1 cellular context compared by ENCODE assay signal in genomic region chr12:53219116-53219955, GRCh38.
TF ChIP-seq lines count a peak whose summit lies in the region.

No MANE protein-coding gene starts in this region.

TF ChIP-seq in K562, 482 proteins besides CTCF, POLR2A, EP300 and RAD21 (continued from another document and continues in another):
- peak; percentile 68; the same call in 1 of the 2 replicates for TF ChIP-seq AFF4 (CRISPR knock-in tag; IDR thresholded peaks at IDR 0.05)
- TF ChIP-seq SMARCA4 (IDR thresholded peaks at IDR 0.05): no peak
- TF ChIP-seq SMARCB1 (IDR thresholded peaks at IDR 0.05; ENCODE audit: insufficient read length, low read depth): no peak
- no peak for TF ChIP-seq CBX3 (IDR thresholded peaks at IDR 0.05; ENCODE audit: borderline replicate concordance in 1 of 2, low read length in 2 of 2)
- TF ChIP-seq MED1 (CRISPR knock-in tag; IDR thresholded peaks at IDR 0.05; ENCODE audit: borderline replicate concordance): no peak
- TF ChIP-seq E2F8 (IDR thresholded peaks at IDR 0.05; ENCODE audit: low read depth, partially characterized antibody): no peak
- TF ChIP-seq NBN (IDR thresholded peaks at IDR 0.05; ENCODE audit: low read depth): no peak
- TF ChIP-seq ZNF384 (IDR thresholded peaks at IDR 0.05; ENCODE audit: low read depth, low read length): no peak
- TF ChIP-seq CHD4 (IDR thresholded peaks at IDR 0.05; ENCODE audit: insufficient read depth, insufficient replicate concordance, low read depth, low read length, poor library complexity, severe bottlenecking): no peak
- TF ChIP-seq C11orf30 (IDR thresholded peaks at IDR 0.05; ENCODE audit: low read depth): no peak
- TF ChIP-seq BCOR (IDR thresholded peaks at IDR 0.05): 0 out of 2 replicates have a peak, but pooled peaks have one; percentile 5
- no peak for TF ChIP-seq MCM3 (IDR thresholded peaks at IDR 0.05)
- TF ChIP-seq JUNB (CRISPR knock-in tag; conservative IDR thresholded peaks at IDR 0.05): no peak
- no peak for TF ChIP-seq ZC3H11A (IDR thresholded peaks at IDR 0.05; ENCODE audit: low read depth, low read length)
- TF ChIP-seq ELK3 (CRISPR knock-in tag; IDR thresholded peaks at IDR 0.05): no peak
- peak; percentile 52 for TF ChIP-seq KDM5B (IDR thresholded peaks at IDR 0.05; ENCODE audit: insufficient replicate concordance, low read depth, low read length)
- TF ChIP-seq FOXP1 (CRISPR knock-in tag; IDR thresholded peaks at IDR 0.05): no peak
- no peak for TF ChIP-seq RBM15 (IDR thresholded peaks at IDR 0.05; ENCODE audit: insufficient read depth, low read length)
- no peak for TF ChIP-seq ZSCAN29 (IDR thresholded peaks at IDR 0.05)
- TF ChIP-seq TEAD4 (IDR thresholded peaks at IDR 0.05; ENCODE audit: low read length): 0 out of 2 replicates have a peak, but pooled peaks have one; percentile 2
- TF ChIP-seq TEAD4 (CRISPR knock-in tag; IDR thresholded peaks at IDR 0.05; ENCODE audit: borderline replicate concordance): no peak
- no peak for TF ChIP-seq CUX1 (CRISPR knock-in tag; IDR thresholded peaks at IDR 0.05)
- TF ChIP-seq PTTG1 (tag; IDR thresholded peaks at IDR 0.05; ENCODE audit: low read depth): no peak
- no peak for TF ChIP-seq ZNF318 (IDR thresholded peaks at IDR 0.05; ENCODE audit: borderline replicate concordance in 1 of 2, low read depth in 1 of 2)
- no peak for TF ChIP-seq JUN (IDR thresholded peaks at IDR 0.05; ENCODE audit: borderline replicate concordance, low read depth, low read length)
- no peak for TF ChIP-seq JUN (CRISPR knock-in tag; IDR thresholded peaks at IDR 0.05; ENCODE audit: borderline replicate concordance)
- TF ChIP-seq ZKSCAN3 (CRISPR knock-in tag; IDR thresholded peaks at IDR 0.05): no peak
- TF ChIP-seq HMG20B (CRISPR knock-in tag; IDR thresholded peaks at IDR 0.05): no peak
- no peak for TF ChIP-seq ZBED1 (IDR thresholded peaks at IDR 0.05)
- no peak for TF ChIP-seq DMBX1 (CRISPR knock-in tag; IDR thresholded peaks at IDR 0.05; ENCODE audit: borderline replicate concordance)
- no peak for TF ChIP-seq BRCA1 (IDR thresholded peaks at IDR 0.05)
- TF ChIP-seq BRCA1 (CRISPR knock-in tag; IDR thresholded peaks at IDR 0.05): no peak
- TF ChIP-seq KLF1 (tag; IDR thresholded peaks at IDR 0.05): no peak
- TF ChIP-seq MXD1 (CRISPR knock-in tag; IDR thresholded peaks at IDR 0.05; ENCODE audit: borderline replicate concordance, poor library complexity, severe bottlenecking): no peak
- no peak for TF ChIP-seq HMG20A (CRISPR knock-in tag; conservative IDR thresholded peaks at IDR 0.05)
- TF ChIP-seq ZSCAN32 (CRISPR knock-in tag; IDR thresholded peaks at IDR 0.05): no peak
- TF ChIP-seq KDM4B (IDR thresholded peaks at IDR 0.05; ENCODE audit: borderline replicate concordance in 2 of 2, low read depth in 1 of 2): no peak
- TF ChIP-seq ZNF707 (CRISPR knock-in tag; conservative IDR thresholded peaks at IDR 0.05): no peak
- no peak for TF ChIP-seq SNAPC5 (CRISPR knock-in tag; IDR thresholded peaks at IDR 0.05)
- TF ChIP-seq FOXO4 (CRISPR knock-in tag; IDR thresholded peaks at IDR 0.05): no peak
